Comparison of ENCODE assay signal across 8 cellular contexts in the genomic region with DNA sequence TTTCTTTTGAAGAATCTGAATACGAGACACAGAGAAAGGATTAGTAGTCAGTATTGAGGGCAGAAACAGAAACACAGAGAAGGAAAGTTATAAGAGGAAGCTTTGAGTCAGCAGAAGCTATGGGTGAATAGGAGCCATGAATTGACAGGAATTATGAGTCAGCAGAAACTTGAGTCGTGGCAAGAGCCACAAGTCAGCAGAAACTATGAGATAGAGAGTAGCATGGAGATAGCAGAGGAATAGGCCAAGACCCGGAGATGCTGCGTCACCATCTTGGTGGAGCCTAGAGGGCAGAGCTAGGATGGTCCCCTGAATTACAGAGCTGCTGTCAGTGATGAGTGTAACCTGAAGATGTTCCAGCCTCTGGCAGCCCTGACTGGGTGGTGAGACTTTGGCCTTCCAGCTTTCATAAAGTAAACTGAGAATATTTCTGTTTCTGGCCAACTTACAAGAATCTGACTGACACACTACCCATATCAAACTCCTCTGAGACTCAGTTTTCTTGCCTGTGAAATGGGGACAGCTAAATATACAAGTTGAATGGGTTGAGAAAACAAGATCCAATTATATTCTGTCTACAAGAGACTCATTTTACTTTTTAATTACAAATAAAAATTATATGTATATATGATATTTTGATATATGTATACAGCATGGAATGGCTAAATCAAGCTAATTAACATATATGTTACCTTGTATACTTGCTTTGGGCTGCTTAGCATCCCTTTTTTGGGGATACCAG.
DNase-seq lines count a peak whose midpoint lies in the region; ATAC-seq, FAIRE-seq and TF ChIP-seq lines count a peak whose summit lies in the region.
"Not testable (repeated sequence)": the region's sequence is repeated elsewhere in the genome, so short reads cannot be mapped to it uniquely, and the experiment has no call there.

No MANE protein-coding gene starts in this region.

- H3K79me2 ChIP-seq in PC-3 (ENCODE audit: low read length), result not testable (repeated sequence)

- TF ChIP-seq RAD21 in A549 (conservative IDR thresholded peaks at IDR 0.05 in 1 of 2, IDR thresholded peaks at IDR 0.05 in 1 of 2), result not testable (repeated sequence)

- POLR2A ChIA-PET in A549 (lab: Yijun Ruan, JAX); PC-3 (lab: Charles Lee; ENCODE audit: unreplicated experiment); naive thymus-derived CD4-positive, alpha-beta T cell (lab: Charles Lee): not testable (repeated sequence)

- H3K4me3 Mint-ChIP-seq in activated T-cell treated with anti-CD3 and anti-CD28 coated beads, Interleukin-2, amount 50 U/mL, for 4 hours; naive thymus-derived CD4-positive, alpha-beta T cell: not testable (repeated sequence)

- FAIRE-seq in A549 (lab: Jason Lieb, UNC), result not testable (repeated sequence)

- not testable (repeated sequence) for H3K9me2 ChIP-seq in PC-3 (replicated peaks; ENCODE audit: low read length)

- intact Hi-C loops in PC-3 (cut with micrococcal nuclease); naive thymus-derived CD4-positive, alpha-beta T cell (cut with micrococcal nuclease): not testable (repeated sequence)

- not testable (repeated sequence) for H2AFZ ChIP-seq in PC-3 (ENCODE audit: low read length)

- not testable (repeated sequence) for DNase-seq in A549 (ENCODE audit: low read depth in 1 of 2, low spot score in 1 of 2); PC-3; activated T-cell treated with anti-CD3 and anti-CD28 coated beads, Interleukin-2, amount 50 U/mL, for 4 hours; naive thymus-derived CD4-positive, alpha-beta T cell
- peak; percentile 7 to 52 for DNase-seq in erythroblast (lab: John Stamatoyannopoulos, UW)

- not testable (repeated sequence) for H3K27ac ChIP-seq in A549; PC-3 (ENCODE audit: low read length); naive thymus-derived CD4-positive, alpha-beta T cell (ENCODE audit: low read depth, low read length)

- not testable (repeated sequence) for H3K4me3 ChIP-seq in A549; PC-3 (ENCODE audit: low read length); naive thymus-derived CD4-positive, alpha-beta T cell (ENCODE audit: low read length)

- not testable (repeated sequence) for H3K27me3 ChIP-seq in PC-3 (ENCODE audit: low read length); naive thymus-derived CD4-positive, alpha-beta T cell (ENCODE audit: control insufficient read depth in 2 of 2, insufficient read depth in 2 of 2, low read length in 2 of 2)

- H3K4me1 Mint-ChIP-seq in activated T-cell treated with anti-CD3 and anti-CD28 coated beads, Interleukin-2, amount 50 U/mL, for 4 hours (ENCODE audit: low read depth), result not testable (repeated sequence)
- H3K4me1 Mint-ChIP-seq in naive thymus-derived CD4-positive, alpha-beta T cell, result peaks cover 0 to 10% (median 0%) of the 10 kb centered on the region in 7 donors

- TF ChIP-seq EP300 in A549 (IDR thresholded peaks at IDR 0.05), result not testable (repeated sequence)

- H3K4me2 ChIP-seq in A549; PC-3 (ENCODE audit: low read length): not testable (repeated sequence)

- CTCF ChIA-PET in A549 (lab: Yijun Ruan, JAX); PC-3 (lab: Charles Lee); naive thymus-derived CD4-positive, alpha-beta T cell (lab: Charles Lee): not testable (repeated sequence)

- not testable (repeated sequence) for H3K9me3 ChIP-seq in A549; PC-3 (ENCODE audit: low read length); naive thymus-derived CD4-positive, alpha-beta T cell (ENCODE audit: control insufficient read depth in 2 of 3, low read length in 3 of 3)

- H3K9ac ChIP-seq in PC-3 (ENCODE audit: low read length), result not testable (repeated sequence)

- not testable (repeated sequence) for H4K20me1 ChIP-seq in PC-3 (ENCODE audit: low read length)

- TF ChIP-seq POLR2A in A549 (IDR thresholded peaks at IDR 0.05; ENCODE audit: low read length); erythroblast (IDR thresholded peaks at IDR 0.05; ENCODE audit: low read length): not testable (repeated sequence)

- BruUV-seq in PC-3 (replicated peaks; lab: Mats Ljungman, UMichigan), result not testable (repeated sequence)

- not testable (repeated sequence) for H3K9me3 Mint-ChIP-seq in activated T-cell treated with anti-CD3 and anti-CD28 coated beads, Interleukin-2, amount 50 U/mL, for 4 hours; naive thymus-derived CD4-positive, alpha-beta T cell

- H3F3A ChIP-seq in PC-3 (ENCODE audit: low read length, unreplicated experiment), result not testable (repeated sequence)

- WGBS in A549 (ENCODE audit: missing lambda C conversion rate), result no CpG with 5 or more reads among the region's 4 CpGs

- not testable (repeated sequence) for H3K27ac Mint-ChIP-seq in naive thymus-derived CD4-positive, alpha-beta T cell

- H3K36me3 ChIP-seq in PC-3 (ENCODE audit: low read depth, low read length); naive thymus-derived CD4-positive, alpha-beta T cell (ENCODE audit: control insufficient read depth in 2 of 3, insufficient read depth in 3 of 3, low read length in 3 of 3): not testable (repeated sequence)

- ATAC-seq in A549 (peak; percentile 17 to 53; a peak in 4 of 6 replicates), GM18907 (IDR thresholded peaks at IDR 0.05; ENCODE audit: unreplicated experiment) (peak; percentile 42), HG02610 (IDR thresholded peaks at IDR 0.05; ENCODE audit: unreplicated experiment) (peak; percentile 61), HG03280 (IDR thresholded peaks at IDR 0.05; ENCODE audit: unreplicated experiment) (peak; percentile 61), PC-3 (0 out of 2 replicates have a peak, but pooled peaks have one; percentile 24)
- peak; percentile 61 to 69 for ATAC-seq in activated T-cell treated with anti-CD3 and anti-CD28 coated beads, Interleukin-2, amount 50 U/mL, for 4 hours
- ATAC-seq in naive thymus-derived CD4-positive, alpha-beta T cell, result peak; percentile 22

- H3K27me3 Mint-ChIP-seq in activated T-cell treated with anti-CD3 and anti-CD28 coated beads, Interleukin-2, amount 50 U/mL, for 4 hours (ENCODE audit: low read depth), result not testable (repeated sequence)
- H3K27me3 Mint-ChIP-seq in naive thymus-derived CD4-positive, alpha-beta T cell, result peaks cover 0 to 11% (median 5%) of the 10 kb centered on the region in 5 donors

- H3K36me3 Mint-ChIP-seq in activated T-cell treated with anti-CD3 and anti-CD28 coated beads, Interleukin-2, amount 50 U/mL, for 4 hours (ENCODE audit: insufficient read depth); naive thymus-derived CD4-positive, alpha-beta T cell: not testable (repeated sequence)

- H3K4me1 ChIP-seq in A549; PC-3 (ENCODE audit: insufficient read depth, low read length); naive thymus-derived CD4-positive, alpha-beta T cell (ENCODE audit: control insufficient read depth in 2 of 2, insufficient read depth in 2 of 2, low read length in 2 of 2): not testable (repeated sequence)

- TF ChIP-seq CTCF in A549 (IDR thresholded peaks at IDR 0.05); PC-3 (conservative IDR thresholded peaks at IDR 0.05; ENCODE audit: low read depth, low read length): not testable (repeated sequence)
